Comparison of ENCODE assay signal across 1 cellular context in the genomic region with DNA sequence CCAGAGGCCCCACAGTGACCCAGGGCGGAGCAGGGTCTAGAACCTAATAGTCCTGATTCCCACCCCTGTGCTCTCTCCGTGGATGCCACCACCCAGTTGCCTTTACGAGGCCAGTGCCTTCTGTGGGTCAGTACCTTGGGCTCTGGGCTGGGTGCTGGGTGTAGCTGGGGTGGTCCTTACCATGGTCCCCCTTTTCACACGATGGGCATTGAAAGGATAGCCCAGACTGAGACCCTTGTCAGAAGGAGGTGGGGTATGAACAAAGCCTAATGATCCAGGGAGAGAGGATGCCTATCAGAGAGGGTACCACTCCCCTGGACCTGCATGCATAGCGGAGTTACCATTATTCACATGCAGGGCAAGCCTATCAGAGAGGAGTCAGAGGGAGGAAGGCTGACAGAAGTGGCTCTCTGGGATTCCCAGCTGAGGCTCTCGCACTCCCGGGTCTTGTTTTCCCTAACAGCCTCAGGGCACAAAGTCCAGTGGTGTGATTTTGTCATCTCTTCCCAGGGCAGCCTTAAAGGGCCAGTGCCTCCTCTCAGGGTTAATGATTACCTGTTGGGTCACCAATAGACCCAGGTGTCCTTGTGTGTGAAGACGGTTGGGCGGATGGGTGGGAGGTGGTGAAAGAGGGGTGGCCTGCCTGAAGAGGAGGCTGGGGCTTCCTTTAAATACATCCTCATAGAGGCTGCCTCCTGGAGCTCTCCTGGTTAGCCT.
TF ChIP-seq lines count a peak whose summit lies in the region.

No MANE protein-coding gene starts in this region.

TF ChIP-seq in HCT116, 20 proteins besides CTCF, POLR2A, EP300 and RAD21 (continued from another document):
- no peak for TF ChIP-seq ZBTB33 (IDR thresholded peaks at IDR 0.05; ENCODE audit: extremely low read depth, insufficient replicate concordance, low read length)
- TF ChIP-seq, protein P1, sequence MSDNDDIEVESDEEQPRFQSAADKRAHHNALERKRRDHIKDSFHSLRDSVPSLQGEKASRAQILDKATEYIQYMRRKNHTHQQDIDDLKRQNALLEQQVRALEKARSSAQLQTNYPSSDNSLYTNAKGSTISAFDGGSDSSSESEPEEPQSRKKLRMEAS (IDR thresholded peaks at IDR 0.05): no peak
- no peak for TF ChIP-seq EZH2 (IDR thresholded peaks at IDR 0.05)
- TF ChIP-seq EZH2phosphoT487 (IDR thresholded peaks at IDR 0.05; ENCODE audit: borderline replicate concordance): no peak
- no peak for TF ChIP-seq FOSL1 (IDR thresholded peaks at IDR 0.05; ENCODE audit: low read depth)
- no peak for TF ChIP-seq POLR2AphosphoS5 (IDR thresholded peaks at IDR 0.05; ENCODE audit: low read depth, low read length)
- no peak for TF ChIP-seq JUND (IDR thresholded peaks at IDR 0.05)
- TF ChIP-seq EGR1 (IDR thresholded peaks at IDR 0.05; ENCODE audit: low read depth): no peak
- no peak for TF ChIP-seq TCF7L2 (IDR thresholded peaks at IDR 0.05; ENCODE audit: borderline replicate concordance, extremely low read depth, insufficient read depth, insufficient read length)
- TF ChIP-seq CEBPB (IDR thresholded peaks at IDR 0.05; ENCODE audit: low read depth): no peak
- TF ChIP-seq YY1 (IDR thresholded peaks at IDR 0.05; ENCODE audit: extremely low read depth, insufficient replicate concordance, low read depth, low read length): no peak
- TF ChIP-seq ELF1 (IDR thresholded peaks at IDR 0.05; ENCODE audit: borderline replicate concordance, low read depth): no peak
- no peak for TF ChIP-seq CBX3 (IDR thresholded peaks at IDR 0.05; ENCODE audit: low read depth)
- no peak for TF ChIP-seq ZNF274 (IDR thresholded peaks at IDR 0.05; ENCODE audit: low read depth, low read length)
- TF ChIP-seq SP1 (IDR thresholded peaks at IDR 0.05; ENCODE audit: low read depth): no peak
